In the genomic region with DNA sequence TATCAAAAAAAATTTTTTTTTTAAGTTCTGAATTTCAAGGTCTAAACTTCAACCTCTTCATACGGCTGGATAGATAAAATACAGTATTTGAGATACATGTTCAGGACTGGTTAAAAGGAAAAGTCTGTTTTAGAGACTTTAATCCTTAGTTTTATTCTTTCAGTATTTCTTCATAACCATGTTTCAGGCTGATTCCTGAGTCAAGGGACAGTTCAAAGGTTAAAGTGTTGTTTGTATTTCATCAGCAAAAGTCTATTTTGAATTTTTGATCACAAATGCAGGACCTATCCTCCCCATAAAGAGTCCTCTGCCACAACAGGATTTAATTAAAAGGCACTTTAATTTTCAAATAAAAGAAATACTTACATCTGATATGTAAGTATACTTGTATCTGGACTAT, we compare ENCODE assay signal across 1 cellular context.
TF ChIP-seq lines count a peak whose summit lies in the region.

No MANE protein-coding gene starts in this region.

TF ChIP-seq in liver, 16 proteins besides CTCF, POLR2A, EP300 and RAD21 (continued from another document):
- TF ChIP-seq, protein P1, sequence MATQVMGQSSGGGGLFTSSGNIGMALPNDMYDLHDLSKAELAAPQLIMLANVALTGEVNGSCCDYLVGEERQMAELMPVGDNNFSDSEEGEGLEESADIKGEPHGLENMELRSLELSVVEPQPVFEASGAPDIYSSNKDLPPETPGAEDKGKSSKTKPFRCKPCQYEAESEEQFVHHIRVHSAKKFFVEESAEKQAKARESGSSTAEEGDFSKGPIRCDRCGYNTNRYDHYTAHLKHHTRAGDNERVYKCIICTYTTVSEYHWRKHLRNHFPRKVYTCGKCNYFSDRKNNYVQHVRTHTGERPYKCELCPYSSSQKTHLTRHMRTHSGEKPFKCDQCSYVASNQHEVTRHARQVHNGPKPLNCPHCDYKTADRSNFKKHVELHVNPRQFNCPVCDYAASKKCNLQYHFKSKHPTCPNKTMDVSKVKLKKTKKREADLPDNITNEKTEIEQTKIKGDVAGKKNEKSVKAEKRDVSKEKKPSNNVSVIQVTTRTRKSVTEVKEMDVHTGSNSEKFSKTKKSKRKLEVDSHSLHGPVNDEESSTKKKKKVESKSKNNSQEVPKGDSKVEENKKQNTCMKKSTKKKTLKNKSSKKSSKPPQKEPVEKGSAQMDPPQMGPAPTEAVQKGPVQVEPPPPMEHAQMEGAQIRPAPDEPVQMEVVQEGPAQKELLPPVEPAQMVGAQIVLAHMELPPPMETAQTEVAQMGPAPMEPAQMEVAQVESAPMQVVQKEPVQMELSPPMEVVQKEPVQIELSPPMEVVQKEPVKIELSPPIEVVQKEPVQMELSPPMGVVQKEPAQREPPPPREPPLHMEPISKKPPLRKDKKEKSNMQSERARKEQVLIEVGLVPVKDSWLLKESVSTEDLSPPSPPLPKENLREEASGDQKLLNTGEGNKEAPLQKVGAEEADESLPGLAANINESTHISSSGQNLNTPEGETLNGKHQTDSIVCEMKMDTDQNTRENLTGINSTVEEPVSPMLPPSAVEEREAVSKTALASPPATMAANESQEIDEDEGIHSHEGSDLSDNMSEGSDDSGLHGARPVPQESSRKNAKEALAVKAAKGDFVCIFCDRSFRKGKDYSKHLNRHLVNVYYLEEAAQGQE (IDR thresholded peaks at IDR 0.05), result no peak
- TF ChIP-seq RXRA (IDR thresholded peaks at IDR 0.05) (peak; percentile 54 to 65), YY1 (IDR thresholded peaks at IDR 0.05) (no peak), JUND (IDR thresholded peaks at IDR 0.05) (peak in 1 of 2 donors; percentile 66)
TF ChIP-seq in liver: peak in this region for 12.
